15 cellular contexts compared by ENCODE assay signal in genomic region chr6:137829641-137830083, GRCh38. TPM values are rescaled to one million over a fixed set of nuclear protein-coding genes. Genes with fewer than 3 reads are reported as not detected.
DNase-seq lines count a peak whose midpoint lies in the region; ATAC-seq and TF ChIP-seq lines count a peak whose summit lies in the region.
"Had no signal": no experiment of that assay in that cellular context is flagged by ENCODE, and none has a peak within 500 bp of the region (broad histone marks: within the 10 kb centered on the region; RNA-seq: fewer than 3 reads in every experiment).

No MANE protein-coding gene starts in this region.

- H3K27ac Mint-ChIP-seq in activated naive CD8-positive, alpha-beta T cell treated with anti-CD3 and anti-CD28 coated beads for 36 hours = peak overlapping the region; percentile 95
- peak overlapping the region in 4 of 6 donors; percentile 6 to 99 (median 88) for H3K27ac Mint-ChIP-seq in immature natural killer cell
- H3K27ac Mint-ChIP-seq: endodermal cell had no signal

- peak overlapping the region; percentile 36 for H2AFZ ChIP-seq in ACC112 (ENCODE audit: low read length, unreplicated experiment)
- no peak overlapping the region for H2AFZ ChIP-seq in GM23248
- H2AFZ ChIP-seq: parathyroid adenoma had no signal

- no peak overlapping the region for H3K4me3 ChIP-seq in ACC112 (ENCODE audit: low read depth, low read length)
- H3K4me3 ChIP-seq in GM23248 = no peak overlapping the region
- no peak overlapping the region for H3K4me3 ChIP-seq in coronary artery
- H3K4me3 ChIP-seq in upper lobe of left lung = no peak overlapping the region

- H3K27me3 Mint-ChIP-seq in activated naive CD8-positive, alpha-beta T cell treated with anti-CD3 and anti-CD28 coated beads for 36 hours = no peaks in the 10 kb centered on the region
- H3K27me3 Mint-ChIP-seq in immature natural killer cell (ENCODE audit: low read depth in 3 of 3) = peaks cover 0 to 2% (median 1%) of the 10 kb centered on the region in 3 donors
- H3K27me3 Mint-ChIP-seq: T-cell had no signal

- no peak for TF ChIP-seq CTCF in coronary artery (IDR thresholded peaks at IDR 0.05)
- TF ChIP-seq CTCF in upper lobe of left lung (IDR thresholded peaks at IDR 0.05) = no peak

- TF ChIP-seq POLR2A in upper lobe of left lung (IDR thresholded peaks at IDR 0.05) = no peak

- peaks cover 16% of the 10 kb centered on the region for H3K9me3 Mint-ChIP-seq in activated naive CD8-positive, alpha-beta T cell treated with anti-CD3 and anti-CD28 coated beads for 36 hours
- H3K9me3 Mint-ChIP-seq in immature natural killer cell = no peaks in the 10 kb centered on the region

- H3K27me3 ChIP-seq in ACC112 (ENCODE audit: insufficient read depth, low read length) = no peaks in the 10 kb centered on the region
- no peaks in the 10 kb centered on the region for H3K27me3 ChIP-seq in GM23248 (replicated peaks; ENCODE audit: insufficient read depth)
- H3K27me3 ChIP-seq in upper lobe of left lung = no peaks in the 10 kb centered on the region

- in situ Hi-C loops in GM23248 (cut with MboI) = no loop called here

- H3K4me1 ChIP-seq in ACC112 (ENCODE audit: control insufficient read depth, insufficient read depth, low read length, unreplicated experiment) (peaks cover 44% of the 10 kb centered on the region), GM23248 (ENCODE audit: insufficient read depth) (peaks cover 35% of the 10 kb centered on the region), upper lobe of left lung (no peaks in the 10 kb centered on the region)
- H3K4me1 ChIP-seq: parathyroid adenoma had no signal

- no peak overlapping the region for H3K9ac ChIP-seq in GM23248
- H3K9ac ChIP-seq: parathyroid adenoma had no signal

- WGBS in GM23248 (ENCODE audit: low coverage in 1 of 2, low lambda C conversion rate in 2 of 2, missing lambda C conversion rate in 2 of 2), 2 experiments = 56 to 65% methylated on average over 4 of the region's 4 CpGs
- WGBS in upper lobe of left lung, 2 donors = 84 to 85% methylated on average over 4 of the region's 4 CpGs

- H4K20me1 ChIP-seq in GM23248 (ENCODE audit: insufficient read depth) = no peaks in the 10 kb centered on the region

- no peak for TF ChIP-seq EP300 in upper lobe of left lung (IDR thresholded peaks at IDR 0.05)

- no peaks in the 10 kb centered on the region for H3K9me2 ChIP-seq in GM23248 (ENCODE audit: insufficient read depth)

- H3K4me1 Mint-ChIP-seq in activated naive CD8-positive, alpha-beta T cell treated with anti-CD3 and anti-CD28 coated beads for 36 hours = peaks cover 60% of the 10 kb centered on the region
- peaks cover 34 to 42% of the 10 kb centered on the region in 2 donors for H3K4me1 Mint-ChIP-seq in immature natural killer cell

- peaks cover 30% of the 10 kb centered on the region for H3F3A ChIP-seq in GM23248 (ENCODE audit: insufficient read depth)

- H3K4me2 ChIP-seq in GM23248 (ENCODE audit: unreplicated experiment) = no peak overlapping the region

- DNase-seq in GM23248 (peak; percentile 55), immature natural killer cell (no peak), coronary artery (ENCODE audit: low spot score) (no peak), upper lobe of left lung (no peak)
- DNase-seq in activated naive CD8-positive, alpha-beta T cell treated with anti-CD3 and anti-CD28 coated beads for 36 hours = no peak
- DNase-seq: activated CD4-positive, alpha-beta T cell treated with anti-CD3 and anti-CD28 coated beads, Interleukin-2, amount 50 U/mL, for 4 hours; amygdala; endodermal cell; NCI-H2171; stimulated activated CD4-positive, alpha-beta T cell treated with anti-CD3 and anti-CD28 coated beads, Interleukin-2, amount 100 ng/mL, for 24 hours; T-cell had no signal

- H3K27ac ChIP-seq in ACC112 (ENCODE audit: low read depth, low read length) (peak overlapping the region; percentile 85), GM23248 (no peak overlapping the region), coronary artery (no peak overlapping the region), upper lobe of left lung (no peak overlapping the region)
- H3K27ac ChIP-seq: parathyroid adenoma had no signal

- no peaks in the 10 kb centered on the region for H3K9me3 ChIP-seq in GM23248 (ENCODE audit: low read depth)
- H3K9me3 ChIP-seq in upper lobe of left lung = no peaks in the 10 kb centered on the region

- no peak for ATAC-seq in upper lobe of left lung (ENCODE audit: low FRiP score in 2 of 2)
- ATAC-seq in HG02981 (IDR thresholded peaks at IDR 0.05; ENCODE audit: unreplicated experiment) = no peak
- ATAC-seq in GM19035 (IDR thresholded peaks at IDR 0.05; ENCODE audit: unreplicated experiment) = no peak
- ATAC-seq: T-cell had no signal

- peaks cover 17% of the 10 kb centered on the region for H3K36me3 Mint-ChIP-seq in activated naive CD8-positive, alpha-beta T cell treated with anti-CD3 and anti-CD28 coated beads for 36 hours
- H3K36me3 Mint-ChIP-seq in immature natural killer cell = no peaks in the 10 kb centered on the region
- H3K36me3 Mint-ChIP-seq: T-cell had no signal

- H3K36me3 ChIP-seq in ACC112 (ENCODE audit: insufficient read depth, low read length) (no peaks in the 10 kb centered on the region), GM23248 (ENCODE audit: low read depth) (no peaks in the 10 kb centered on the region), upper lobe of left lung (no peaks in the 10 kb centered on the region)

- H3K79me2 ChIP-seq in ACC112 (ENCODE audit: control insufficient read depth, insufficient read depth, low read length, unreplicated experiment) (no peaks in the 10 kb centered on the region), GM23248 (ENCODE audit: insufficient read depth) (no peaks in the 10 kb centered on the region)
- H3K79me2 ChIP-seq: parathyroid adenoma had no signal

- H3K4me3 Mint-ChIP-seq in activated naive CD8-positive, alpha-beta T cell treated with anti-CD3 and anti-CD28 coated beads for 36 hours = peak overlapping the region; percentile 47
- no peak overlapping the region for H3K4me3 Mint-ChIP-seq in immature natural killer cell
- H3K4me3 Mint-ChIP-seq: endodermal cell, T-cell had no signal

RNA-seq across cellular contexts. Expression of gene TNFAIP3, which starts 37.4 kb away (rescaled TPM):
- 2.1 and 2.7 TPM in 2 replicates for total RNA-seq in GM23248 (2014; rRNA removed; shearing (Covaris generic))
- polyA plus RNA-seq in GM23248 (2016; fragmentation: Nextera tagmentation; extraction: Ambion mirVana) (6.3 and 7.4 TPM in 2 replicates), immature natural killer cell (100 to 1,000 TPM in 2 of 3 donors, 10 to 100 TPM in 1; 55.8 to 118 (median 117) TPM)
- 100 to 1,000 TPM; 214 to 222 TPM for total RNA-seq in activated naive CD8-positive, alpha-beta T cell treated with anti-CD3 and anti-CD28 coated beads for 36 hours
- 10 to 100 TPM; 35.3 to 76.4 (median 52.2) TPM for total RNA-seq in upper lobe of left lung
